Comparison of ENCODE assay signal across 19 cellular contexts in genomic region chr10:4676566-4676965, GRCh38.
"Had no signal": no experiment of that assay in that cellular context is flagged by ENCODE, and none has a peak within 500 bp of the region (broad histone marks: within the 10 kb centered on the region; RNA-seq: fewer than 3 reads in every experiment).

No MANE protein-coding gene starts in this region.

- ATAC-seq: activated CD8-positive, alpha-beta T cell treated with anti-CD3 and anti-CD28 coated beads for 36 hours; activated naive CD4-positive, alpha-beta T cell treated with anti-CD3 and anti-CD28 coated beads, Interleukin-2, amount 50 U/mL, for 72 hours; gastroesophageal sphincter; mucosa of descending colon; naive thymus-derived CD4-positive, alpha-beta T cell; right cardiac atrium; WTC11 had no signal

- H3K27me3 ChIP-seq: gastroesophageal sphincter, left lung, neutrophil, suprapubic skin, upper lobe of left lung had no signal

- DNase-seq: activated CD4-positive, alpha-beta T cell treated with anti-CD3 and anti-CD28 coated beads for 4 hours; activated CD8-positive, alpha-beta memory T cell treated with anti-CD3 and anti-CD28 coated beads, Interleukin-2, amount 50 U/mL, for 4 hours; activated CD8-positive, alpha-beta T cell treated with anti-CD3 and anti-CD28 coated beads for 36 hours; activated gamma-delta T cell; activated T-cell treated with anti-CD3 and anti-CD28 coated beads, Interleukin-2, amount 50 U/mL, for 48 hours; caudate nucleus; islet precursor cell; left lung; naive thymus-derived CD4-positive, alpha-beta T cell; right cardiac atrium; spleen; T-helper 2 cell; upper lobe of left lung had no signal

- H3K4me1 ChIP-seq: spleen had no signal

- H3K27ac ChIP-seq: neutrophil had no signal

- H3K4me3 ChIP-seq: gastroesophageal sphincter, left lung, mucosa of descending colon, suprapubic skin, upper lobe of left lung had no signal

- H3K9me3 ChIP-seq: gastroesophageal sphincter, left lung, mucosa of descending colon, neutrophil, spleen, suprapubic skin, upper lobe of left lung had no signal

- H3K36me3 ChIP-seq: gastroesophageal sphincter, left lung, neutrophil, spleen, suprapubic skin, upper lobe of left lung had no signal
